Comparison of ENCODE assay signal across 27 cellular contexts in the genomic region with DNA sequence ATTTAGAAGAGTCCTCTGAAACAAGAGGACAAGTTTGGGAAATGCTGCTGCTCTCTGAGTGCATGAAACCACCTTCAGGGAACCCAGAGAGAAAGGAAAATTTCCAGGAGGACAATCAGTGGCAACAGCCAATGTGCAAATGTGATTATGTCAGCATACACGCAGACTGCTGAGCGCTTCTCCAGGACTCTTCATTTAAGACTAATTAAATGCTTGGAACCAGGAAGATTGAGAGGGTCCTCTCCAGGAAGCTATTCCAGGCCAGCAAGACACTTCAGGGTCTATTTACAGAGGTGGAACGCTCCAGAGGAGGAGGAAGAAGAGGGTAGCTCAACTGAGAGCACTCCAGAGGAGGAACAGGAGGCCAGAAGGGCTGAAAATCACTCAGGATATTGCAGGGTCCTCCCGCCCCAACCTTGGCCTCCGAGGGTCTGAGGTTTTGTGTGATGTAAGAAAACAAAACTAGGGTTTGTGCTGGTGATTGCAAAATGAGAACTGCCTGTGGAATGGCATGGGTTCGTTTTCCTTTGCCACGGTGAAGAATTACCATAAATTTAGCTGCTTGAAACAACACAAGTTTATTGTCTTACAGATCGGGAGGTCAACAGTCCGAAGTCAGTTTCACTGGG. TPM values are rescaled to one million over a fixed set of nuclear protein-coding genes. Genes with fewer than 3 reads are reported as not detected.
"Had no signal": no experiment of that assay in that cellular context is flagged by ENCODE, and none has a peak within 500 bp of the region (broad histone marks: within the 10 kb centered on the region; RNA-seq: fewer than 3 reads in every experiment).

No MANE protein-coding gene starts in this region.

- H3K27ac Mint-ChIP-seq: activated naive CD4-positive, alpha-beta T cell treated with anti-CD3 and anti-CD28 coated beads for 36 hours; activated naive CD8-positive, alpha-beta T cell treated with anti-CD3 and anti-CD28 coated beads, Interleukin-2, amount 10 ng/mL, durations not matched to agents 7 days and 5 days; natural killer cell treated with Interleukin-12 subunit alpha and Interleukin-12 subunit beta and Interleukin-15 and Interleukin-18, amount 100 ng/mL, for 72 hours; stimulated activated naive B cell treated with anti-CD40 and anti-IgM and Interleukin-4, amounts not matched to agents 10 μg/mL and 1 μg/mL and 100 μg/mL, for 72 hours had no signal

- H3K36me3 Mint-ChIP-seq: activated naive CD8-positive, alpha-beta T cell treated with anti-CD3 and anti-CD28 coated beads, Interleukin-2, amount 10 ng/mL, durations not matched to agents 7 days and 5 days; natural killer cell treated with Interleukin-12 subunit alpha and Interleukin-12 subunit beta and Interleukin-15 and Interleukin-18, amount 100 ng/mL, for 72 hours; stimulated activated naive B cell treated with anti-CD40 and anti-IgM and Interleukin-4, amounts not matched to agents 10 μg/mL and 1 μg/mL and 100 μg/mL, for 72 hours had no signal

- H3K4me2 ChIP-seq: smooth muscle cell had no signal

- H3K4me3 ChIP-seq: breast epithelium, colonic mucosa, dorsolateral prefrontal cortex, esophagus squamous epithelium, gastrocnemius medialis, sigmoid colon, smooth muscle cell, transverse colon had no signal

- H3K9me3 ChIP-seq: breast epithelium, colonic mucosa, esophagus squamous epithelium, gastrocnemius medialis, sigmoid colon, transverse colon had no signal

- H3K4me3 Mint-ChIP-seq: activated naive CD4-positive, alpha-beta T cell treated with anti-CD3 and anti-CD28 coated beads for 36 hours; activated naive CD8-positive, alpha-beta T cell treated with anti-CD3 and anti-CD28 coated beads, Interleukin-2, amount 10 ng/mL, durations not matched to agents 7 days and 5 days; activated T-cell treated with anti-CD3 and anti-CD28 coated beads, Interleukin-2, amount 50 U/mL, for 4 hours; central memory CD8-positive, alpha-beta T cell; natural killer cell treated with Interleukin-12 subunit alpha and Interleukin-12 subunit beta and Interleukin-15 and Interleukin-18, amount 100 ng/mL, for 72 hours; stimulated activated naive B cell treated with anti-CD40 and anti-IgM and Interleukin-4, amounts not matched to agents 10 μg/mL and 1 μg/mL and 100 μg/mL, for 72 hours had no signal

- H3K4me1 Mint-ChIP-seq: activated naive CD8-positive, alpha-beta T cell treated with anti-CD3 and anti-CD28 coated beads, Interleukin-2, amount 10 ng/mL, durations not matched to agents 7 days and 5 days; central memory CD8-positive, alpha-beta T cell had no signal

- H3K27me3 ChIP-seq: breast epithelium, colonic mucosa, dorsolateral prefrontal cortex, gastrocnemius medialis, sigmoid colon had no signal

- H3K4me1 ChIP-seq: breast epithelium, colonic mucosa, esophagus squamous epithelium, gastrocnemius medialis, sigmoid colon, transverse colon had no signal

- H3K36me3 ChIP-seq: breast epithelium, colonic mucosa, esophagus squamous epithelium, gastrocnemius medialis, sigmoid colon, transverse colon had no signal

- H3K9me3 Mint-ChIP-seq: activated naive CD4-positive, alpha-beta T cell treated with anti-CD3 and anti-CD28 coated beads for 36 hours; activated naive CD8-positive, alpha-beta T cell treated with anti-CD3 and anti-CD28 coated beads, Interleukin-2, amount 10 ng/mL, durations not matched to agents 7 days and 5 days; activated T-cell treated with anti-CD3 and anti-CD28 coated beads, Interleukin-2, amount 50 U/mL, for 4 hours; central memory CD8-positive, alpha-beta T cell; natural killer cell treated with Interleukin-12 subunit alpha and Interleukin-12 subunit beta and Interleukin-15 and Interleukin-18, amount 100 ng/mL, for 72 hours; stimulated activated naive B cell treated with anti-CD40 and anti-IgM and Interleukin-4, amounts not matched to agents 10 μg/mL and 1 μg/mL and 100 μg/mL, for 72 hours had no signal

- H3K27ac ChIP-seq: breast epithelium, colonic mucosa, dorsolateral prefrontal cortex, esophagus squamous epithelium, gastrocnemius medialis, sigmoid colon, transverse colon had no signal

- DNase-seq: activated CD4-positive, alpha-beta T cell treated with anti-CD3 and anti-CD28 coated beads for 4 hours; activated CD4-positive, alpha-beta T cell treated with anti-CD3 and anti-CD28 coated beads, Interleukin-2, amount 50 U/mL, for 48 hours; activated CD4-positive, CD25-positive, alpha-beta regulatory T cell; activated CD8-positive, alpha-beta memory T cell treated with anti-CD3 and anti-CD28 coated beads, Interleukin-2, amount 50 U/mL, for 48 hours; activated naive CD4-positive, alpha-beta T cell treated with anti-CD3 and anti-CD28 coated beads for 36 hours; activated naive CD8-positive, alpha-beta T cell treated with anti-CD3 and anti-CD28 coated beads, Interleukin-2, amount 10 ng/mL, durations not matched to agents 7 days and 5 days; activated T-cell treated with anti-CD3 and anti-CD28 coated beads, Interleukin-2, amount 50 U/mL, for 4 hours; amniotic stem cell; colonic mucosa; dorsolateral prefrontal cortex; esophagus squamous epithelium; gastrocnemius medialis; hippocampal formation; left ventricle myocardium superior; midbrain; nucleus accumbens; sigmoid colon; stimulated activated CD4-positive, alpha-beta T cell treated with anti-CD3 and anti-CD28 coated beads, Interleukin-15, amount 100 ng/mL, for 24 hours; stimulated activated CD8-positive, alpha-beta memory T cell treated with anti-CD3 and anti-CD28 coated beads, Interleukin-4, amount 100 ng/mL, for 48 hours; stimulated activated naive B cell treated with anti-CD40 and anti-IgM and Interleukin-4, amounts not matched to agents 10 μg/mL and 1 μg/mL and 100 μg/mL, for 72 hours; T1000; transverse colon had no signal

RNA-seq across cellular contexts. Expression of a gene that starts 14.1 kb away (rescaled TPM):
- total RNA-seq: activated CD8-positive, alpha-beta memory T cell treated with anti-CD3 and anti-CD28 coated beads for 36 hours; activated naive CD4-positive, alpha-beta T cell treated with anti-CD3 and anti-CD28 coated beads for 36 hours; activated naive CD8-positive, alpha-beta T cell treated with anti-CD3 and anti-CD28 coated beads, Interleukin-2, amount 10 ng/mL, durations not matched to agents 7 days and 5 days; activated T-cell treated with anti-CD3 and anti-CD28 coated beads, Interleukin-2, amount 50 U/mL, for 4 hours; esophagus squamous epithelium; gastrocnemius medialis; left ventricle myocardium superior; natural killer cell treated with Interleukin-12 subunit alpha and Interleukin-12 subunit beta and Interleukin-15 and Interleukin-18, amount 100 ng/mL, for 72 hours; smooth muscle cell had no signal

RNA-seq across cellular contexts. Expression of a gene that starts 56.2 kb away (rescaled TPM):
- total RNA-seq: activated CD8-positive, alpha-beta memory T cell treated with anti-CD3 and anti-CD28 coated beads for 36 hours; activated naive CD4-positive, alpha-beta T cell treated with anti-CD3 and anti-CD28 coated beads for 36 hours; activated naive CD8-positive, alpha-beta T cell treated with anti-CD3 and anti-CD28 coated beads, Interleukin-2, amount 10 ng/mL, durations not matched to agents 7 days and 5 days; activated T-cell treated with anti-CD3 and anti-CD28 coated beads, Interleukin-2, amount 50 U/mL, for 4 hours; breast epithelium; colonic mucosa; gastrocnemius medialis; left ventricle myocardium superior; natural killer cell treated with Interleukin-12 subunit alpha and Interleukin-12 subunit beta and Interleukin-15 and Interleukin-18, amount 100 ng/mL, for 72 hours; sigmoid colon; smooth muscle cell had no signal
